Comparison of ENCODE assay signal across 13 cellular contexts in genomic region chr11:120340529-120340928, GRCh38. TPM values are rescaled to one million over a fixed set of nuclear protein-coding genes. Genes with fewer than 3 reads are reported as not detected.
DNase-seq lines count a peak whose midpoint lies in the region; ATAC-seq and TF ChIP-seq lines count a peak whose summit lies in the region.
"Had no signal": no experiment of that assay in that cellular context is flagged by ENCODE, and none has a peak within 500 bp of the region (broad histone marks: within the 10 kb centered on the region; RNA-seq: fewer than 3 reads in every experiment).

No MANE protein-coding gene starts in this region.

- TF ChIP-seq EP300 in transverse colon (IDR thresholded peaks at IDR 0.05; ENCODE audit: low read depth), result no peak

- DNase-seq in cardiac muscle cell (ENCODE audit: low read depth in 1 of 2, low spot score in 1 of 2), result no peak
- no peak for DNase-seq in Right ventricle myocardium inferior (ENCODE audit: missing footprints)
- DNase-seq in dorsolateral prefrontal cortex, result no peak
- DNase-seq in lower lobe of right lung, result no peak
- DNase-seq in transverse colon, result no peak
- DNase-seq in SIG-M5 (lab: John Stamatoyannopoulos, UW), result no peak
- no peak for DNase-seq in C1 segment of cervical spinal cord (lab: John Stamatoyannopoulos, UW)
- no peak for DNase-seq in mucosa of descending colon
- DNase-seq: activated CD8-positive, alpha-beta memory T cell treated with anti-CD3 and anti-CD28 coated beads, Interleukin-2, amount 50 U/mL, for 48 hours; DMS 273 treated with DMSO at 0.1 percent for 48 hours; MV-4-11; NCI-H345; spleen had no signal

- ATAC-seq in Right ventricle myocardium inferior, result no peak
- ATAC-seq in lower lobe of right lung, result no peak
- ATAC-seq in mucosa of descending colon, result no peak

- H3K4me3 ChIP-seq in cardiac muscle cell (peak overlapping the region; percentile 3), dorsolateral prefrontal cortex (peak overlapping the region in 36 of 59 donors; percentile 4 to 96 (median 90)), lower lobe of right lung (peak overlapping the region; percentile 91), transverse colon (peak overlapping the region in 1 of 4 donors; percentile 99), mucosa of descending colon (no peak overlapping the region)

- H3K4me1 ChIP-seq in cardiac muscle cell (ENCODE audit: low read depth) (peaks cover 58% of the 10 kb centered on the region), lower lobe of right lung (peaks cover 73% of the 10 kb centered on the region), transverse colon (peaks cover 28 to 76% (median 52%) of the 10 kb centered on the region in 4 donors), mucosa of descending colon (ENCODE audit: low read depth) (peaks cover 53% of the 10 kb centered on the region)

- H3K27me3 ChIP-seq in cardiac muscle cell (no peaks in the 10 kb centered on the region), dorsolateral prefrontal cortex (no peaks in the 10 kb centered on the region), lower lobe of right lung (ENCODE audit: low read depth) (no peaks in the 10 kb centered on the region), transverse colon (no peaks in the 10 kb centered on the region)

- H3K36me3 ChIP-seq in cardiac muscle cell, result no peaks in the 10 kb centered on the region
- no peaks in the 10 kb centered on the region for H3K36me3 ChIP-seq in lower lobe of right lung
- H3K36me3 ChIP-seq in transverse colon, result no peaks in the 10 kb centered on the region
- H3K36me3 ChIP-seq in mucosa of descending colon (ENCODE audit: low read depth), result no peaks in the 10 kb centered on the region
- H3K36me3 ChIP-seq: spleen had no signal

- H3K27ac ChIP-seq in cardiac muscle cell (peak overlapping the region; percentile 77), dorsolateral prefrontal cortex (peak overlapping the region in 20 of 59 donors; percentile 9 to 99 (median 62)), lower lobe of right lung (no peak overlapping the region), transverse colon (peak overlapping the region; percentile 94 to 100 (median 98))

- TF ChIP-seq CTCF in cardiac muscle cell (IDR thresholded peaks at IDR 0.05; ENCODE audit: low read depth, low read length) (no peak), dorsolateral prefrontal cortex (IDR thresholded peaks at IDR 0.05 in 54 of 56, conservative IDR thresholded peaks at IDR 0.05 in 2 of 56; ENCODE audit: low read depth in 1 of 56, partially characterized antibody in 56 of 56) (no peak), lower lobe of right lung (IDR thresholded peaks at IDR 0.05) (no peak), transverse colon (IDR thresholded peaks at IDR 0.05) (no peak), mucosa of descending colon (IDR thresholded peaks at IDR 0.05) (no peak)

- TF ChIP-seq POLR2A in transverse colon (IDR thresholded peaks at IDR 0.05), result no peak

- H3K9me3 ChIP-seq in cardiac muscle cell (ENCODE audit: low read depth) (no peaks in the 10 kb centered on the region), lower lobe of right lung (no peaks in the 10 kb centered on the region), transverse colon (no peaks in the 10 kb centered on the region), mucosa of descending colon (no peaks in the 10 kb centered on the region)

- intact Hi-C loops in Right ventricle myocardium inferior (cut with DNase I), result no loop called here
- intact Hi-C loops in dorsolateral prefrontal cortex (cut with DNase I), result no loop called here
- intact Hi-C loops in lower lobe of right lung (cut with DNase I), result no loop called here
- intact Hi-C loops in transverse colon (cut with DNase I; ENCODE audit: low total_unique reads), result no loop called here
- intact Hi-C loops in mucosa of descending colon (cut with DNase I, micrococcal nuclease), result loop anchor here in 1 of 2 donors (10.0 kb wide), 1 partner anchor 54 kb away; no protein-coding TSS in a partner anchor

- WGBS in transverse colon (ENCODE audit: low coverage in 1 of 2), 2 donors, result 19 to 34% methylated on average over 2 of the region's 2 CpGs

- in situ Hi-C loops in transverse colon (cut with MboI; ENCODE audit: low pct_ligation_motif_present in 1 of 4, low pct_unique_long_range_greater_than_20kb in 1 of 4, low sequenced_read_pairs in 3 of 4), result loop anchor here in 1 of 4 donors (25.0 kb wide), 1 partner anchor 97 kb away; no protein-coding TSS in a partner anchor

RNA-seq across cellular contexts. Expression of gene ARHGEF12, which starts 4.3 kb away (rescaled TPM):
- 29.9 and 43.4 TPM in 2 replicates for total RNA-seq in cardiac muscle cell
- 19.4 and 21.7 TPM in 2 replicates for polyA plus RNA-seq in cardiac muscle cell
- total RNA-seq in Right ventricle myocardium inferior, result 81.7 TPM
- total RNA-seq in dorsolateral prefrontal cortex, result 100 to 1,000 TPM; 103 to 277 (median 191) TPM
- 121 TPM for total RNA-seq in lower lobe of right lung
- 100 to 1,000 TPM in 2 of 4 donors, 10 to 100 TPM in 2; 75.9 to 116 (median 94.3) TPM for total RNA-seq in transverse colon
- total RNA-seq in mucosa of descending colon, result 100 to 1,000 TPM in 2 of 3 donors, 10 to 100 TPM in 1; 88.2 to 119 (median 114) TPM

RNA-seq across cellular contexts. Expression of gene TLCD5, which starts 15.4 kb away (rescaled TPM):
- total RNA-seq in cardiac muscle cell, result 14.9 and 25.0 TPM in 2 replicates
- polyA plus RNA-seq in cardiac muscle cell, result 19.0 and 27.1 TPM in 2 replicates
- total RNA-seq in Right ventricle myocardium inferior, result 8.4 TPM
- 10 to 100 TPM; 10.5 to 31.8 (median 18.5) TPM for total RNA-seq in dorsolateral prefrontal cortex
- total RNA-seq in lower lobe of right lung, result 3.5 TPM
- 1 to 10 TPM in 3 of 4 donors, not detected in 1; 1.3 to 9.4 (median 1.5) TPM for total RNA-seq in transverse colon
- 1 to 10 TPM in 1 of 3 donors, under 1 TPM in 2; 0.46 to 3.8 (median 0.51) TPM for total RNA-seq in mucosa of descending colon
